Comparison of ENCODE assay signal across 19 cellular contexts in genomic region chr9:36896296-36896695, GRCh38.
"Had no signal": no experiment of that assay in that cellular context is flagged by ENCODE, and none has a peak within 500 bp of the region (broad histone marks: within the 10 kb centered on the region; RNA-seq: fewer than 3 reads in every experiment).

No MANE protein-coding gene starts in this region.

- DNase-seq: activated effector memory CD4-positive, alpha-beta T cell treated with Interleukin-2 at 50 U/mL for 16 hours; activated naive CD4-positive, alpha-beta T cell treated with anti-CD3 and anti-CD28 coated beads for 36 hours; activated T-cell treated with anti-CD3 and anti-CD28 coated beads, Interleukin-2, amount 50 U/mL, for 72 hours; amygdala; cerebellar nuclear complex; cortex of kidney; foreskin fibroblast; heart right ventricle; left cardiac atrium; mesenchymal stem cell; mucosa of descending colon; posterior cingulate gyrus; small intestine; stimulated activated CD4-positive, alpha-beta T cell treated with anti-CD3 and anti-CD28 coated beads, Interleukin-2, amount 100 ng/mL, for 24 hours; T-helper 9 cell; transverse colon had no signal

- H3K27ac ChIP-seq: heart right ventricle, neural progenitor cell, right lobe of liver, transverse colon had no signal

- H3K27me3 ChIP-seq: neural progenitor cell, right lobe of liver had no signal

- ATAC-seq: activated T-cell treated with anti-CD3 and anti-CD28 coated beads, Interleukin-2, amount 50 U/mL, for 72 hours; heart right ventricle; left cardiac atrium; mucosa of descending colon; right lobe of liver; stimulated activated memory B cell treated with anti-CD40 and anti-IgM and Interleukin-4, amounts not matched to agents 10 μg/mL and 1 μg/mL and 100 μg/mL, for 72 hours had no signal

- H3K36me3 ChIP-seq: heart right ventricle, neural progenitor cell, right lobe of liver, transverse colon had no signal

- H3K9me3 ChIP-seq: heart right ventricle, mucosa of descending colon, right lobe of liver, transverse colon had no signal

- H3K4me1 ChIP-seq: heart right ventricle, right lobe of liver, transverse colon had no signal

- H3K4me3 ChIP-seq: heart right ventricle, mucosa of descending colon, neural progenitor cell, right lobe of liver, transverse colon had no signal
